Comparison of ENCODE assay signal across 33 cellular contexts in genomic region chr9:7615344-7615743, GRCh38.
"Had no signal": no experiment of that assay in that cellular context is flagged by ENCODE, and none has a peak within 500 bp of the region (broad histone marks: within the 10 kb centered on the region; RNA-seq: fewer than 3 reads in every experiment).

No MANE protein-coding gene starts in this region.

- DNase-seq: activated B cell treated with CpG ODN at 0.5 μM for 24 hours; activated CD4-positive, alpha-beta T cell treated with anti-CD3 and anti-CD28 coated beads for 48 hours; activated CD4-positive, alpha-beta T cell treated with anti-CD3 and anti-CD28 coated beads, Interleukin-2, amount 50 U/mL, for 1 hour; activated CD4-positive, alpha-beta T cell treated with anti-CD3 and anti-CD28 coated beads, Interleukin-2, amount 50 U/mL, for 48 hours; activated effector memory CD4-positive, alpha-beta T cell treated with Interleukin-2 at 50 U/mL for 16 hours; activated naive CD4-positive, alpha-beta T cell treated with anti-CD3 and anti-CD28 coated beads for 36 hours; activated naive CD8-positive, alpha-beta T cell treated with anti-CD3 and anti-CD28 coated beads for 36 hours; activated naive CD8-positive, alpha-beta T cell treated with anti-CD3 and anti-CD28 coated beads, Interleukin-2, amount 50 U/mL, for 24 hours; activated T-cell treated with anti-CD3 and anti-CD28 coated beads, Interleukin-2, amount 50 U/mL, for 4 hours; adrenal gland; amygdala; aorta; body of pancreas; central memory CD4-positive, alpha-beta T cell; cerebellar nuclear complex; colonic mucosa; effector CD8-positive, alpha-beta T cell; foreskin fibroblast; gastrocnemius medialis; glutamatergic neuron; heart left ventricle; T-helper 1 cell; T-helper 17 cell; T1000; WERI-Rb-1 had no signal

- H3K27me3 Mint-ChIP-seq: activated naive CD4-positive, alpha-beta T cell treated with anti-CD3 and anti-CD28 coated beads, Interleukin-2, amount 50 U/mL, for 24 hours; activated naive CD8-positive, alpha-beta T cell treated with anti-CD3 and anti-CD28 coated beads for 36 hours; activated naive CD8-positive, alpha-beta T cell treated with anti-CD3 and anti-CD28 coated beads, Interleukin-2, amount 50 U/mL, for 24 hours; activated T-helper 17 cell treated with anti-CD3 and anti-CD28 coated beads, Interleukin-2, amount 50 U/mL, for 72 hours; T-helper 17 cell had no signal

- H3K9me3 Mint-ChIP-seq: activated B cell treated with CpG ODN at 0.5 μM for 24 hours; activated naive CD4-positive, alpha-beta T cell treated with anti-CD3 and anti-CD28 coated beads for 36 hours; activated T-cell treated with anti-CD3 and anti-CD28 coated beads, Interleukin-2, amount 50 U/mL, for 4 hours had no signal

- H3K27me3 ChIP-seq: adrenal gland, body of pancreas, cardiac muscle cell, colonic mucosa, gastrocnemius medialis, heart left ventricle had no signal

- H3K4me1 ChIP-seq: adrenal gland, body of pancreas, colonic mucosa, gastrocnemius medialis, heart left ventricle had no signal

- FAIRE-seq: endometrium, endothelial cell of umbilical vein had no signal

- H3K36me3 ChIP-seq: adrenal gland, cardiac muscle cell, colonic mucosa, gastrocnemius medialis, heart left ventricle, WERI-Rb-1 had no signal

- H3K9me3 ChIP-seq: adrenal gland, body of pancreas, colonic mucosa, gastrocnemius medialis, heart left ventricle had no signal

- H3K4me3 ChIP-seq: adrenal gland, body of pancreas, cardiac muscle cell, colonic mucosa, gastrocnemius medialis, heart left ventricle had no signal

- H3K36me3 Mint-ChIP-seq: activated naive CD4-positive, alpha-beta T cell treated with anti-CD3 and anti-CD28 coated beads, Interleukin-2, amount 50 U/mL, for 24 hours; activated naive CD8-positive, alpha-beta T cell treated with anti-CD3 and anti-CD28 coated beads for 36 hours had no signal

- H3K27ac ChIP-seq: adrenal gland, body of pancreas, cardiac muscle cell, colonic mucosa, gastrocnemius medialis, heart left ventricle, WERI-Rb-1 had no signal

- ATAC-seq: activated CD4-positive, CD25-positive, alpha-beta regulatory T cell treated with anti-CD3 and anti-CD28 coated beads, Interleukin-2, amount 50 U/mL, for 24 hours; activated naive CD8-positive, alpha-beta T cell treated with anti-CD3 and anti-CD28 coated beads, Interleukin-2, amount 50 U/mL, for 24 hours; activated T-cell treated with anti-CD3 and anti-CD28 coated beads, Interleukin-2, amount 50 U/mL, for 4 hours; activated T-helper 17 cell treated with anti-CD3 and anti-CD28 coated beads, Interleukin-2, amount 50 U/mL, for 72 hours; body of pancreas; esophagus mucosa; gastrocnemius medialis; heart left ventricle; T-helper 17 cell had no signal

- H3K4me3 Mint-ChIP-seq: activated B cell treated with CpG ODN at 0.5 μM for 24 hours; activated naive CD4-positive, alpha-beta T cell treated with anti-CD3 and anti-CD28 coated beads for 36 hours; activated naive CD4-positive, alpha-beta T cell treated with anti-CD3 and anti-CD28 coated beads, Interleukin-2, amount 50 U/mL, for 24 hours; activated naive CD8-positive, alpha-beta T cell treated with anti-CD3 and anti-CD28 coated beads for 36 hours; activated naive CD8-positive, alpha-beta T cell treated with anti-CD3 and anti-CD28 coated beads, Interleukin-2, amount 50 U/mL, for 24 hours; activated T-cell treated with anti-CD3 and anti-CD28 coated beads, Interleukin-2, amount 50 U/mL, for 4 hours; activated T-helper 17 cell treated with anti-CD3 and anti-CD28 coated beads, Interleukin-2, amount 50 U/mL, for 72 hours; T-helper 2 cell treated with Interferon-gamma antibody and Interleukin-4, amounts not matched to agents 5 μg/mL and 100 μg/mL, for 36 hours had no signal

- H3K27ac Mint-ChIP-seq: activated B cell treated with CpG ODN at 0.5 μM for 24 hours; activated naive CD4-positive, alpha-beta T cell treated with anti-CD3 and anti-CD28 coated beads for 36 hours; activated naive CD4-positive, alpha-beta T cell treated with anti-CD3 and anti-CD28 coated beads, Interleukin-2, amount 50 U/mL, for 24 hours; activated naive CD8-positive, alpha-beta T cell treated with anti-CD3 and anti-CD28 coated beads for 36 hours; activated naive CD8-positive, alpha-beta T cell treated with anti-CD3 and anti-CD28 coated beads, Interleukin-2, amount 50 U/mL, for 24 hours; activated T-helper 17 cell treated with anti-CD3 and anti-CD28 coated beads, Interleukin-2, amount 50 U/mL, for 72 hours; T-helper 2 cell treated with Interferon-gamma antibody and Interleukin-4, amounts not matched to agents 5 μg/mL and 100 μg/mL, for 36 hours had no signal
